In the genomic region with DNA sequence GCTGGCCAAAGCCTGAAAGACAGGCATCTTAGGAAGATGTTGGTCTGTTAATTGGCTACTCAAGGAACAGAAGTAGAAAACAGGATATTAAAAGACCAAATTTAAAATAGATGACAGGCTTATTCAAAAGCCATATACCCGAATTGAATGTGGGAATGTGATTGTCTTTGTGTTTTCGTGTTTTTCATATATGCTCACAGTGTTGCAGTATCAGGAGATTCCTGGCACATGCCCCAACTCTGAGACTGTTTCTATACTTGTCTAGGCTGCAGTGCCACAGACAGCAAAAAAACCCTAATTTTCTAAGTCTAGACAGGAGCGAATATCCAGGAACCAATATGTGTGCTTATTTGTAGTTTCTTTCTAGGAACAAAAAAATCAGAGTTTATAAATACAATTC, we compare ENCODE assay signal across 25 cellular contexts. TPM values are rescaled to one million over a fixed set of nuclear protein-coding genes. Genes with fewer than 3 reads are reported as not detected.
DNase-seq lines count a peak whose midpoint lies in the region; ATAC-seq and TF ChIP-seq lines count a peak whose summit lies in the region.
"Had no signal": no experiment of that assay in that cellular context is flagged by ENCODE, and none has a peak within 500 bp of the region (broad histone marks: within the 10 kb centered on the region; RNA-seq: fewer than 3 reads in every experiment).

No MANE protein-coding gene starts in this region.

- peak overlapping the region; percentile 86 for H4K8ac ChIP-seq in mesendoderm (ENCODE audit: low read depth, low read length)

- no peaks in the 10 kb centered on the region for H3K4me1 ChIP-seq in mesendoderm (ENCODE audit: control insufficient read depth, low read depth, low read length)

- H3K36me3 ChIP-seq in mesendoderm (ENCODE audit: control insufficient read depth, insufficient read depth, low read length) = no peaks in the 10 kb centered on the region
- H3K36me3 ChIP-seq: HAP-1 had no signal

- H3K27me3 ChIP-seq in mesendoderm (ENCODE audit: insufficient read depth, low read length, poor library complexity) = no peaks in the 10 kb centered on the region
- no peaks in the 10 kb centered on the region for H3K27me3 ChIP-seq in CD4-positive, alpha-beta T cell (ENCODE audit: control insufficient read depth, insufficient read depth, low read length)

- no peak overlapping the region for H3K4ac ChIP-seq in mesendoderm (ENCODE audit: low read depth, low read length)

- no peak overlapping the region for H2BK120ac ChIP-seq in mesendoderm (ENCODE audit: low read depth, low read length)

- H3K23ac ChIP-seq in mesendoderm (ENCODE audit: low read length) = no peak overlapping the region

- CTCF ChIA-PET in RWPE1 (lab: Yijun Ruan, JAX) = interaction anchor here (0.5 to 0.6 kb wide), 2 partner anchors 59 to 353 kb away, joined by 3 read pairs; no protein-coding TSS in a partner anchor
- CTCF ChIA-PET in CD4-positive, alpha-beta T cell (lab: Charles Lee) = no interaction called here

- no peak overlapping the region for H3K9ac ChIP-seq in mesendoderm (ENCODE audit: low read length)

- no peaks in the 10 kb centered on the region for H3K9me3 ChIP-seq in CD4-positive, alpha-beta T cell (ENCODE audit: control insufficient read depth, low read length)

- no peaks in the 10 kb centered on the region for H3K4me1 Mint-ChIP-seq in CD4-positive, alpha-beta T cell (ENCODE audit: low read depth)
- H3K4me1 Mint-ChIP-seq: B cell; CD8-positive, alpha-beta memory T cell had no signal

- H2BK5ac ChIP-seq in mesendoderm (ENCODE audit: low read length) = no peak overlapping the region

- TF ChIP-seq CTCF in RWPE1 (conservative IDR thresholded peaks at IDR 0.05; ENCODE audit: low read depth) = no peak
- TF ChIP-seq CTCF in CD4-positive, alpha-beta T cell (IDR thresholded peaks at IDR 0.05) = no peak

- no peak overlapping the region for H3K4me2 ChIP-seq in mesendoderm (ENCODE audit: low read length)
- H3K4me2 ChIP-seq: PC-9 had no signal

- H3K36me3 Mint-ChIP-seq in CD4-positive, alpha-beta T cell (ENCODE audit: low read depth) = no peaks in the 10 kb centered on the region
- H3K36me3 Mint-ChIP-seq: CD8-positive, alpha-beta memory T cell had no signal

- H3K56ac ChIP-seq in mesendoderm (ENCODE audit: low read length) = no peak overlapping the region

- H2BK15ac ChIP-seq in mesendoderm (replicated peaks; ENCODE audit: low read depth) = no peak overlapping the region

- POLR2A ChIA-PET in RWPE1 (lab: Yijun Ruan, JAX; ENCODE audit: low non-redundant PET) = no interaction called here
- POLR2A ChIA-PET in CD4-positive, alpha-beta T cell (lab: Charles Lee) = no interaction called here

- no peak overlapping the region for H3K18ac ChIP-seq in mesendoderm (ENCODE audit: low read length)

- DNase-seq in NCI-H1105 treated with DMSO at 0.1 percent for 48 hours (lab: John Stamatoyannopoulos, UW) = peak; percentile 70
- DNase-seq in NCI-H1105 (lab: John Stamatoyannopoulos, UW) = no peak
- DNase-seq in RWPE1 (ENCODE audit: low spot score) = no peak
- no peak for DNase-seq in mesendoderm
- no peak for DNase-seq in CD4-positive, alpha-beta T cell
- DNase-seq in NCI-H82 treated with DMSO at 0.1 percent for 48 hours (lab: John Stamatoyannopoulos, UW; ENCODE audit: unreplicated experiment) = no peak
- DNase-seq: CD8-positive, alpha-beta memory T cell; DMS 273 treated with DMSO at 0.1 percent for 48 hours; DMS79; EL; GDM1; GOT3; NCI-H187; NCI-H2081 treated with DMSO at 0.1 percent for 48 hours; NCI-H226; NCI-H510A treated with DMSO at 0.1 percent for 48 hours; PC-9; RPMI8226; SHP77 had no signal

- H4K5ac ChIP-seq in mesendoderm (ENCODE audit: low read length) = no peak overlapping the region

- WGBS in mesendoderm (ENCODE audit: extremely low coverage, insufficient coverage, low lambda C conversion rate) = no CpG with 5 or more reads among the region's 3 CpGs

- no peak overlapping the region for H3K27ac Mint-ChIP-seq in CD4-positive, alpha-beta T cell
- H3K27ac Mint-ChIP-seq: B cell; CD8-positive, alpha-beta memory T cell had no signal

- ATAC-seq in CD4-positive, alpha-beta T cell (ENCODE audit: poor library complexity) = no peak
- no peak for ATAC-seq in HG02678 (IDR thresholded peaks at IDR 0.05; ENCODE audit: unreplicated experiment)

- no peak overlapping the region for H3K4me3 Mint-ChIP-seq in CD4-positive, alpha-beta T cell
- H3K4me3 Mint-ChIP-seq: B cell; CD8-positive, alpha-beta memory T cell had no signal

- H3K79me1 ChIP-seq in mesendoderm (ENCODE audit: low read length) = no peaks in the 10 kb centered on the region

- no peaks in the 10 kb centered on the region for H3K27me3 Mint-ChIP-seq in CD4-positive, alpha-beta T cell

- H3K9me3 Mint-ChIP-seq in CD4-positive, alpha-beta T cell = no peaks in the 10 kb centered on the region
- H3K9me3 Mint-ChIP-seq: CD8-positive, alpha-beta memory T cell had no signal

- H3K4me3 ChIP-seq in mesendoderm (ENCODE audit: low read length) = no peak overlapping the region
- H3K4me3 ChIP-seq: HAP-1, PC-9 had no signal

- no peak overlapping the region for H2AK5ac ChIP-seq in mesendoderm (ENCODE audit: low read length)

- H3K79me2 ChIP-seq in mesendoderm (ENCODE audit: control insufficient read depth, insufficient read depth, low read length) = no peaks in the 10 kb centered on the region

- H3K27ac ChIP-seq in RWPE1 (peak overlapping the region; percentile 48; the same call in 1 of the 2 replicates), mesendoderm (ENCODE audit: low read depth, low read length) (no peak overlapping the region)
- H3K27ac ChIP-seq in CD4-positive, alpha-beta T cell (ENCODE audit: low read depth, low read length) = no peak overlapping the region
- H3K27ac ChIP-seq: 22Rv1, C4-2B, HL-60, PC-9 had no signal

- intact Hi-C loops in CD4-positive, alpha-beta T cell (cut with DNase I, micrococcal nuclease) = no loop called here

RNA-seq across cellular contexts. Expression of gene KRR1, which starts 57.4 kb away (rescaled TPM):
- polyA plus RNA-seq in mesendoderm (2013, experiment 1 of 2) = 126 TPM
- polyA plus RNA-seq in mesendoderm (2013, experiment 2 of 2) = 130 TPM
- total RNA-seq in CD4-positive, alpha-beta T cell = 100 to 1,000 TPM; 144 to 148 TPM
